Comparison of ENCODE assay signal across 9 cellular contexts in the genomic region with DNA sequence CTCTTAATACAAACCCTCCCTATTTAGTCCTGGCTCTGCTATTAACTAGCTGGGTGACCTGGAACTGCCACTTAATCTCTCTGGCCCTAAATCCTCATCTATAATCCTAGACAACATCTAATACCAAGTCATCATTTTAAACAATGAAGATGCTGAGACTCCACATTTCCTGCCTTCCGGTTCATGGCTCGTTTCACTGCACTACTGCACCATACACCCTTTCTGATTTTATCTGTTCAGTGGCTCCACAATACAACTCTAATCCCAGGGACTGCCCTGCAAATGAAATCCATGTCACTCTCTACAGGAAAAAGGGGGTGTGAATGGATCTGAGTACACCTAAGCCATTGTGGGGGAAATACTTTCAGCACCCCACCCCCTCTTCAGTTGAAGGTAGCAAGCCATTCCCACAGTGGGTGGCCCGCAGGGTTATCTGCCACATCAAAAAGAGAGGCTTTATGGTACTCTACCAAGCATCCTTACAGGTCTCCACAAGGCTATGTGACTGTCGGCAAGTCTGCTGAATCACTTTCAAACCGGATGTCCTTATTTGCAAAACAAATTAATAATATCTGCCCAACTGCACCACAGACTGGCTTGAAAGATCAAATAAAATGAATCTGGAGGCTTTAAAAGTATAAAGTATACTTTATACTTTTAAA.
DNase-seq lines count a peak whose midpoint lies in the region; ATAC-seq and TF ChIP-seq lines count a peak whose summit lies in the region.
"Had no signal": no experiment of that assay in that cellular context is flagged by ENCODE, and none has a peak within 500 bp of the region (broad histone marks: within the 10 kb centered on the region; RNA-seq: fewer than 3 reads in every experiment).

No MANE protein-coding gene starts in this region.

- peaks cover 7% of the 10 kb centered on the region for H3K4me1 Mint-ChIP-seq in activated T-cell treated with anti-CD3 and anti-CD28 coated beads, Interleukin-2, amount 50 U/mL, for 24 hours (ENCODE audit: low read depth)

- H3K36me3 Mint-ChIP-seq in activated T-cell treated with anti-CD3 and anti-CD28 coated beads, Interleukin-2, amount 50 U/mL, for 24 hours (ENCODE audit: low read depth): no peaks in the 10 kb centered on the region

- H2BK5ac ChIP-seq in mesendoderm (ENCODE audit: low read length): no peak overlapping the region

- POLR2A ChIA-PET in HCT116 (lab: Charles Lee): interaction anchor here (1.6 kb wide), 1 partner anchor 13 kb away, joined by 4 read pairs; no protein-coding TSS in a partner anchor

- H3K9me3 ChIP-seq in HCT116 (ENCODE audit: control insufficient read depth in 1 of 2, insufficient read depth in 1 of 2, low read depth in 1 of 2, low read length in 2 of 2) (no peaks in the 10 kb centered on the region), KOPT-K1 (ENCODE audit: insufficient read depth, low read length, poor library complexity, severe bottlenecking) (no peaks in the 10 kb centered on the region), aorta (ENCODE audit: control insufficient read depth, low read length) (no peaks in the 10 kb centered on the region)

- no peak overlapping the region for H3K27ac Mint-ChIP-seq in activated T-cell treated with anti-CD3 and anti-CD28 coated beads, Interleukin-2, amount 50 U/mL, for 24 hours

- peak; percentile 89 for ATAC-seq in GM18873 (IDR thresholded peaks at IDR 0.05; ENCODE audit: low FRiP score, unreplicated experiment)
- ATAC-seq in HCT116: 0 out of 2 replicates have a peak, but pooled peaks have one; percentile 9
- ATAC-seq in aorta (ENCODE audit: low FRiP score): no peak

- H2AFZ ChIP-seq in HCT116 (ENCODE audit: low read depth, low read length, poor library complexity, severe bottlenecking): no peak overlapping the region
- H2AFZ ChIP-seq: GM23248 had no signal

- BruUV-seq in HCT116 (replicated peaks; lab: Mats Ljungman, UMichigan): no TSS peak

- H3K4me2 ChIP-seq in HCT116 (ENCODE audit: low read length): no peak overlapping the region
- no peak overlapping the region for H3K4me2 ChIP-seq in mesendoderm (ENCODE audit: low read length)

- H3K36me3 ChIP-seq in HCT116 (ENCODE audit: control insufficient read depth in 1 of 2, insufficient read depth in 2 of 2, low read length in 2 of 2): no peaks in the 10 kb centered on the region
- H3K36me3 ChIP-seq in KOPT-K1 (ENCODE audit: insufficient read depth, low read length): no peaks in the 10 kb centered on the region
- H3K36me3 ChIP-seq in mesendoderm (ENCODE audit: control insufficient read depth, insufficient read depth, low read length): no peaks in the 10 kb centered on the region
- no peaks in the 10 kb centered on the region for H3K36me3 ChIP-seq in aorta (ENCODE audit: control insufficient read depth in 1 of 2, insufficient read depth in 2 of 2, low read length in 1 of 2)

- H4K8ac ChIP-seq in mesendoderm (ENCODE audit: low read depth, low read length): no peak overlapping the region

- no peaks in the 10 kb centered on the region for H3K79me2 ChIP-seq in HCT116 (ENCODE audit: insufficient read depth, low read length)
- no peaks in the 10 kb centered on the region for H3K79me2 ChIP-seq in mesendoderm (ENCODE audit: control insufficient read depth, insufficient read depth, low read length)

- peak overlapping the region; percentile 96 for H2BK15ac ChIP-seq in mesendoderm (replicated peaks; ENCODE audit: low read depth)

- H4K5ac ChIP-seq in mesendoderm (ENCODE audit: low read length): no peak overlapping the region

- no peak for TF ChIP-seq CTCF in HCT116 (IDR thresholded peaks at IDR 0.05 in 2 of 3, conservative IDR thresholded peaks at IDR 0.05 in 1 of 3; ENCODE audit: borderline replicate concordance in 1 of 3, insufficient read depth in 1 of 3, low read depth in 2 of 3, low read length in 2 of 3)

- peak overlapping the region; percentile 75 for H3K18ac ChIP-seq in mesendoderm (ENCODE audit: low read length)

- H2BK120ac ChIP-seq in mesendoderm (ENCODE audit: low read depth, low read length): no peak overlapping the region

- H3K4me3 ChIP-seq in HCT116 (replicated peaks in 1 of 2; ENCODE audit: low read depth in 1 of 2, low read length in 2 of 2): no peak overlapping the region
- no peak overlapping the region for H3K4me3 ChIP-seq in mesendoderm (ENCODE audit: low read length)
- H3K4me3 ChIP-seq in aorta (ENCODE audit: low read length in 2 of 2): no peak overlapping the region
- H3K4me3 ChIP-seq: GM23248 had no signal

- RAD21 ChIA-PET in HCT116 (lab: Charles Lee; ENCODE audit: low non-redundant PET in 1 of 2, low total read pairs in 2 of 2, uncharacterized antibody in 2 of 2, unreplicated experiment in 2 of 2): no interaction called here

- WGBS in mesendoderm (ENCODE audit: extremely low coverage, insufficient coverage, low lambda C conversion rate): no CpG with 5 or more reads among the region's 5 CpGs
- 53 to 58% methylated on average over 5 of the region's 5 CpGs for WGBS in aorta, 2 donors

- CTCF ChIA-PET in HCT116 (lab: Charles Lee): no interaction called here

- H3K23ac ChIP-seq in mesendoderm (ENCODE audit: low read length): no peak overlapping the region

- H3K9ac ChIP-seq in HCT116 (ENCODE audit: low read length): no peak overlapping the region
- no peak overlapping the region for H3K9ac ChIP-seq in mesendoderm (ENCODE audit: low read length)
- H3K9ac ChIP-seq: GM23248 had no signal

- H3K9me3 Mint-ChIP-seq in activated T-cell treated with anti-CD3 and anti-CD28 coated beads, Interleukin-2, amount 50 U/mL, for 24 hours: no peaks in the 10 kb centered on the region

- H3K27ac ChIP-seq in HCT116 (ENCODE audit: low read depth, low read length): no peak overlapping the region
- H3K27ac ChIP-seq in KOPT-K1 (ENCODE audit: low read depth, low read length, poor library complexity, severe bottlenecking): peak overlapping the region; percentile 24
- H3K27ac ChIP-seq in mesendoderm (ENCODE audit: low read depth, low read length): peak overlapping the region; percentile 30
- no peak overlapping the region for H3K27ac ChIP-seq in aorta (ENCODE audit: low read depth in 1 of 2, low read length in 2 of 2)
- H3K27ac ChIP-seq: GM23248 had no signal

- H4K20me1 ChIP-seq in HCT116 (ENCODE audit: insufficient read depth): no peaks in the 10 kb centered on the region

- no peak overlapping the region for H3K4ac ChIP-seq in mesendoderm (ENCODE audit: low read depth, low read length)

- no peak overlapping the region for H3K4me3 Mint-ChIP-seq in activated T-cell treated with anti-CD3 and anti-CD28 coated beads, Interleukin-2, amount 50 U/mL, for 24 hours

- H3K27me3 Mint-ChIP-seq in activated T-cell treated with anti-CD3 and anti-CD28 coated beads, Interleukin-2, amount 50 U/mL, for 24 hours: peaks cover 25% of the 10 kb centered on the region

- no peaks in the 10 kb centered on the region for H3K79me1 ChIP-seq in mesendoderm (ENCODE audit: low read length)

- no peak overlapping the region for H3K56ac ChIP-seq in mesendoderm (ENCODE audit: low read length)

- H3K9me2 ChIP-seq in HCT116 (ENCODE audit: insufficient read depth): no peaks in the 10 kb centered on the region

- H3K27me3 ChIP-seq in HCT116 (ENCODE audit: insufficient read depth, low read length) (no peaks in the 10 kb centered on the region; the same call in 1 of the 2 replicates), mesendoderm (ENCODE audit: insufficient read depth, low read length, poor library complexity) (no peaks in the 10 kb centered on the region), aorta (ENCODE audit: control insufficient read depth in 1 of 2, insufficient read depth in 2 of 2, low read length in 1 of 2) (no peaks in the 10 kb centered on the region)

- intact Hi-C loops in HCT116 (cut with micrococcal nuclease): no loop called here
- intact Hi-C loops in aorta (cut with DNase I): no loop called here

- H2AK5ac ChIP-seq in mesendoderm (ENCODE audit: low read length): no peak overlapping the region

- H3K4me1 ChIP-seq in HCT116 (ENCODE audit: control insufficient read depth in 1 of 2, insufficient read depth in 2 of 2, low read length in 2 of 2) (no peaks in the 10 kb centered on the region), mesendoderm (ENCODE audit: control insufficient read depth, low read depth, low read length) (peaks cover 19% of the 10 kb centered on the region), aorta (ENCODE audit: control insufficient read depth in 1 of 2, insufficient read depth in 2 of 2, low read length in 2 of 2) (peaks cover 0 to 3% of the 10 kb centered on the region in 2 donors)

- no peak for TF ChIP-seq POLR2A in HCT116 (IDR thresholded peaks at IDR 0.05; ENCODE audit: borderline replicate concordance, extremely low read depth, insufficient read depth, insufficient read length)

- DNase-seq in HCT116 (ENCODE audit: low read depth, low spot score) (no peak), mesendoderm (peak; percentile 90), aorta (no peak)
- DNase-seq in activated CD4-positive, CD25-positive, alpha-beta regulatory T cell treated with anti-CD3 and anti-CD28 coated beads, Interleukin-2, amount 50 U/mL, for 72 hours: no peak
- no peak for DNase-seq in activated T-cell treated with anti-CD3 and anti-CD28 coated beads, Interleukin-2, amount 50 U/mL, for 24 hours
- no peak for DNase-seq in activated CD8-positive, alpha-beta memory T cell treated with anti-CD3 and anti-CD28 coated beads, Interleukin-2, amount 50 U/mL, for 48 hours
- DNase-seq: GM23248 had no signal

- TF ChIP-seq RAD21 in HCT116 (IDR thresholded peaks at IDR 0.05; ENCODE audit: low read depth): no peak

TF ChIP-seq in HCT116, 20 proteins besides CTCF, POLR2A, EP300 and RAD21 (continues in another document):
- TF ChIP-seq CBX3 (IDR thresholded peaks at IDR 0.05; ENCODE audit: low read depth) (no peak), SP1 (IDR thresholded peaks at IDR 0.05; ENCODE audit: low read depth) (no peak), JUND (IDR thresholded peaks at IDR 0.05) (no peak), ELF1 (IDR thresholded peaks at IDR 0.05; ENCODE audit: borderline replicate concordance, low read depth) (no peak), YY1 (IDR thresholded peaks at IDR 0.05; ENCODE audit: extremely low read depth, insufficient replicate concordance, low read depth, low read length) (no peak)
- TF ChIP-seq, protein P1, sequence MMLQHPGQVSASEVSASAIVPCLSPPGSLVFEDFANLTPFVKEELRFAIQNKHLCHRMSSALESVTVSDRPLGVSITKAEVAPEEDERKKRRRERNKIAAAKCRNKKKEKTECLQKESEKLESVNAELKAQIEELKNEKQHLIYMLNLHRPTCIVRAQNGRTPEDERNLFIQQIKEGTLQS (IDR thresholded peaks at IDR 0.05): no peak

Comparison
In these comparisons a context has a peak if more than half of its experiments do, and no peak if none do; other contexts are left out.
1. H3K27ac ChIP-seq: peak in KOPT-K1 (single experiment) and mesendoderm (single experiment); none in HCT116 (single experiment) and aorta (0 of 2).